In genomic region chr2:235670974-235671787, GRCh38 we compare ENCODE assay signal across 10 cellular contexts.
A peak's percentile ranks its signal among the peaks of the same experiment; 100 is the strongest.
DNase-seq lines count a peak whose midpoint lies in the region; ATAC-seq and TF ChIP-seq lines count a peak whose summit lies in the region.
"Had no signal": no experiment of that assay in that cellular context is flagged by ENCODE, and none has a peak within 500 bp of the region (broad histone marks: within the 10 kb centered on the region; RNA-seq: fewer than 3 reads in every experiment).

No MANE protein-coding gene starts in this region.

- ATAC-seq in psoas muscle (no peak), HG03097 (IDR thresholded peaks at IDR 0.05; ENCODE audit: low FRiP score, unreplicated experiment) (no peak)

- peaks cover 0 to 3% of the 10 kb centered on the region in 2 donors for H3K27me3 ChIP-seq in esophagus (ENCODE audit: control insufficient read depth in 1 of 2, insufficient read depth in 2 of 2, low read length in 2 of 2)
- peaks cover 0 to 1% (median 0%) of the 10 kb centered on the region in 3 donors for H3K27me3 ChIP-seq in psoas muscle (ENCODE audit: insufficient read depth in 3 of 3, low read length in 2 of 3)

- H3K9me3 ChIP-seq in esophagus (ENCODE audit: control insufficient read depth in 2 of 2, insufficient read depth in 1 of 2, low read depth in 1 of 2, low read length in 1 of 2): peaks cover 0 to 3% of the 10 kb centered on the region in 2 donors
- H3K9me3 ChIP-seq in psoas muscle: no peaks in the 10 kb centered on the region

- H3K4me3 ChIP-seq in esophagus (ENCODE audit: low read depth in 1 of 2, low read length in 2 of 2): peak overlapping the region; percentile 58 to 66
- peak overlapping the region; percentile 66 for H3K4me3 ChIP-seq in psoas muscle

- H3K27ac ChIP-seq in esophagus (ENCODE audit: low read depth in 2 of 2, low read length in 1 of 2): no peak overlapping the region
- no peak overlapping the region for H3K27ac ChIP-seq in psoas muscle
- H3K27ac ChIP-seq: parathyroid adenoma had no signal

- 43 to 47% methylated on average over 60 to 64 of the region's 64 CpGs for WGBS in esophagus, 2 donors
- 40 to 50% (median 45%) methylated on average over 50 to 64 of the region's 64 CpGs for WGBS in psoas muscle, 3 donors

- H3K36me3 ChIP-seq in esophagus (ENCODE audit: control insufficient read depth in 2 of 2, insufficient read depth in 2 of 2, low read length in 1 of 2) (no peaks in the 10 kb centered on the region), psoas muscle (ENCODE audit: insufficient read depth in 1 of 2, low read depth in 1 of 2) (no peaks in the 10 kb centered on the region)

- DNase-seq in GM10266 (ENCODE audit: extremely low spot score): peak; percentile 22
- peak; percentile 57 for DNase-seq in NCI-H524 treated with DMSO at 0.1 percent for 48 hours (lab: John Stamatoyannopoulos, UW)
- DNase-seq in psoas muscle: peak in 1 of 2 donors; percentile 40
- DNase-seq in stimulated activated CD4-positive, alpha-beta T cell treated with anti-CD3 and anti-CD28 coated beads, Interleukin-2, amount 100 ng/mL, for 24 hours: no peak
- no peak for DNase-seq in activated effector memory CD4-positive, alpha-beta T cell treated with anti-CD3 and anti-CD28 coated beads, Interleukin-2, amount 50 U/mL, for 16 hours
- no peak for DNase-seq in GF-D8 (lab: John Stamatoyannopoulos, UW)
- DNase-seq: NCI-H187 treated with DMSO at 0.1 percent for 48 hours had no signal

- TF ChIP-seq CTCF in GM10266 (IDR thresholded peaks at IDR 0.05; ENCODE audit: control insufficient read depth, insufficient read depth, low read depth, missing control alignments) (no peak), psoas muscle (IDR thresholded peaks at IDR 0.05) (no peak)

- peaks cover 0 to 15% of the 10 kb centered on the region in 2 donors for H3K4me1 ChIP-seq in esophagus (ENCODE audit: control insufficient read depth in 2 of 2, insufficient read depth in 2 of 2, low read length in 1 of 2)
- H3K4me1 ChIP-seq in psoas muscle: peaks cover 12% of the 10 kb centered on the region
- H3K4me1 ChIP-seq: parathyroid adenoma had no signal

- intact Hi-C loops in psoas muscle (cut with DNase I): loop anchor here (2.0 to 10.0 kb wide), 4 partner anchors 71 to 536 kb away; no protein-coding TSS in a partner anchor

Comparison
In these comparisons a context has a peak if more than half of its experiments do, and no peak if none do; other contexts are left out.
1. DNase-seq: peak in GM10266 (single experiment) and NCI-H524 treated with DMSO at 0.1 percent for 48 hours (single experiment); none in stimulated activated CD4-positive, alpha-beta T cell treated with anti-CD3 and anti-CD28 coated beads, Interleukin-2, amount 100 ng/mL, for 24 hours (0 of 2), activated effector memory CD4-positive, alpha-beta T cell treated with anti-CD3 and anti-CD28 coated beads, Interleukin-2, amount 50 U/mL, for 16 hours (single experiment) and GF-D8 (single experiment).